ENCODE assay signal across 1 cellular context in the genomic region with DNA sequence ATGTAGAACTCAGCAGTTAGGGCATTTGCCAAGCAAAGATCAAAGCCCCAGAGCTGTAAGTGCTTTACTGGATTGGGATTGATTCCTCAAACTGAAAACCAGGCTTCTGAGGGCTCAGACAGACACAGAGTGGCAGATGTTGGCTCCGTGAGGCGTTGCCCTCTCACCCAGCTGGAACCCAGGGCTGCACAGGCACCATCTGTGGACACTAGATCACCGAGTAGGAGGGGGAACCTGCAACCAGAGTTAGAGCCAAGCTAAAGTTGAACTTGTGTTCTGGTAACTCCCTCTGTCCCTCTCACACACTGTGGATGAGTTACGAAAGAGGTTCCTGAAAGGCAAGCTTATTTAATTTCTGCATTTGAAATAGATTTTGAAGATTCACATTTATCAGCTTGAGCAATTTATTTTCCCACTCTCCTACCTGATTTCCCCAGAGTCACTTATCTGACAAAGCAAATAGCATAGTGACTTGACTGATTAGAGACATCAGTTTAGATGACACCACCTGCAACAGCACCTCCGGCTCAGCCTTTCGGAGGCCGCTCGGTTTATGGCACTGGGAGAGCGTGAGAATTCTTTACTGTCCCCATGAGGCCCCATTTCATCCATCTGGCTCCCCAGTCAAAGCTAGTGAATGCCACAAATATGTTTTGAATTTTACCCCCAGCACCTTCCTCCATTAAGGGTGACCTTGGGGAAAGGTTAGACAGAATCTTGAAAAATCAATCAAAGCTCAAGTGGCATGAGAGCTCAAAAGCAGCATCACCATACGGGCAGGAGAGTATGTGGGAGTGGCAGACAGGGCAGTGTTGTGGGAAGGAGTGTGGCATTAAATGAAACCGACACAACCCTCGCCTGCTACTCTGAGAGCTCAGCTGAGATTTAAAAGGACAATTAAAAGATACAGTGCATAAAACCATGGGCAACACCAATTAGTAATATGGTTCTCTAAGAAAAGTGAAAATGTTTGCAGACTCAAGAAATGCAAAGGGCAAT.
TF ChIP-seq lines count a peak whose summit lies in the region.

No MANE protein-coding gene starts in this region.

TF ChIP-seq in HEK293T, 16 proteins besides CTCF, POLR2A, EP300 and RAD21 (continued from another document):
- TF ChIP-seq BHLHE40 (IDR thresholded peaks at IDR 0.05; ENCODE audit: borderline replicate concordance): no peak
- no peak for TF ChIP-seq SP1 (IDR thresholded peaks at IDR 0.05)
- TF ChIP-seq SUZ12 (IDR thresholded peaks at IDR 0.05): no peak
TF ChIP-seq in HEK293T: peak in this region for 0.
